25 cellular contexts compared by ENCODE assay signal in the genomic region with DNA sequence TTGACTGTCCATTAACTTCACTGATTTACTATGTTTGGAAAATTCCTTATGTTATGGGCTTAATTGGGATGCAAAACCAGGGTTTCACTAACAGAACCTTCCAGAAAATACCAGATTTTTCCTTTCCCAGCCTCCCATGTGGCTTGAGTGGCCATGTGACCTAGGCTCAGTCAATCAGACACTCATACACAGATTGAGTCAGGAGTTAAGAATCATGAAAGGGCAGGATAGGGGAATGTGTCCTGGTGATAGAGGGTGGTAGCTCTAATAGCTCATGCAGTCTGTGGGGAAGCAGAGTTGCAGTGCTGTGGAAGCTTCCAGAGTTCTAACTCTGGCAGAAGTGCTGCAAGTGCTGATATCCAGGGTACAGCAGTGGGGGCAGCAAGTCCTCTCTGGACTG.
"Had no signal": no experiment of that assay in that cellular context is flagged by ENCODE, and none has a peak within 500 bp of the region (broad histone marks: within the 10 kb centered on the region; RNA-seq: fewer than 3 reads in every experiment).

No MANE protein-coding gene starts in this region.

- DNase-seq: activated CD4-positive, alpha-beta T cell treated with anti-CD3 and anti-CD28 coated beads, Interleukin-2, amount 50 U/mL, for 1 hour; activated CD4-positive, CD25-positive, alpha-beta regulatory T cell; activated CD8-positive, alpha-beta memory T cell treated with anti-CD3 and anti-CD28 coated beads, Interleukin-2, amount 50 U/mL, for 4 hours; activated CD8-positive, alpha-beta T cell treated with anti-CD3 and anti-CD28 coated beads for 36 hours; activated gamma-delta T cell treated with Interleukin-2 at 50 U/mL for 16 hours; activated naive CD4-positive, alpha-beta T cell treated with anti-CD3 and anti-CD28 coated beads, Interleukin-2, amount 10 ng/mL, durations not matched to agents 7 days and 5 days; activated naive CD8-positive, alpha-beta T cell treated with anti-CD3 and anti-CD28 coated beads for 36 hours; activated T-cell treated with anti-CD3 and anti-CD28 coated beads, Interleukin-2, amount 50 U/mL, for 72 hours; anterior cingulate cortex; central memory CD4-positive, alpha-beta T cell; MG63; MV-4-11; NCI-H1092 treated with DMSO at 0.1 percent for 48 hours; NCI-H1417 treated with DMSO at 0.1 percent for 48 hours; NCI-H1694; NCI-H2029; NCI-H2107; NCI-H345; NCI-H510A; NCI-H526 treated with DMSO at 0.1 percent for 48 hours; NCI-H82; SIG-M5; T-helper 17 cell; T-helper 9 cell had no signal

- H3K4me3 ChIP-seq: MG63 had no signal

- H3K27me3 ChIP-seq: MG63 had no signal

- H3K36me3 ChIP-seq: MG63 had no signal

- H3K27ac ChIP-seq: VCaP had no signal

- ATAC-seq: activated CD8-positive, alpha-beta T cell treated with anti-CD3 and anti-CD28 coated beads for 36 hours; activated T-cell treated with anti-CD3 and anti-CD28 coated beads, Interleukin-2, amount 50 U/mL, for 72 hours; T-helper 17 cell had no signal
